19 cellular contexts compared by ENCODE assay signal in the genomic region with DNA sequence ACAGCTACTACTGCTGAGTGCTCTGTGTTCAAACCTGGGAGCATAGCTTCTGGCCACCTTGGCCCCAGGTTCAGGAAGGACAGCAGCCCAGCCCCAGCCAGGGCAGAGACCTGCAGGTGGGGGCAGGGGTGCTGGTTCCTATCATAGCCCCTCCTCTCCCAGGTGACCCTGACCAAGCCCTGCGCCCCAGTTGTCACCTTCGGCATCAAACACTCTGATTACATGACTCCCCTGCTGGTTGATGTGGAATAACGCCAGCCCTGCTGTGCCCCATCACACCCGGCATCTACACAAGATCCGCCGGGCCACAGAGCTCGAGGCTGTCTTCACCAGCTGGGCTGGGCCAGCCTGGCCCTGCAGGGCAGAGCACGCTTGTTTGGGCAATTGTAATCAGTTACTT. TPM values are rescaled to one million over a fixed set of nuclear protein-coding genes. Genes with fewer than 3 reads are reported as not detected.
DNase-seq lines count a peak whose midpoint lies in the region; ATAC-seq, FAIRE-seq and TF ChIP-seq lines count a peak whose summit lies in the region.
"Had no signal": no experiment of that assay in that cellular context is flagged by ENCODE, and none has a peak within 500 bp of the region (broad histone marks: within the 10 kb centered on the region; RNA-seq: fewer than 3 reads in every experiment).

No MANE protein-coding gene starts in this region.

- H3K4me3 ChIP-seq in right cardiac atrium (ENCODE audit: low read length) (no peak overlapping the region), left ventricle myocardium inferior (no peak overlapping the region), HepG2 (replicated peaks in 1 of 3; ENCODE audit: insufficient read depth in 1 of 3, low read depth in 2 of 3, low read length in 3 of 3) (no peak overlapping the region)
- H3K4me3 ChIP-seq: BLaER1 treated with 17β-estradiol and CSF1 and Interleukin-3, amounts not matched to agents 10 nM and 100 nM; HAP-1; heart left ventricle; tibial artery had no signal

- WGBS in right cardiac atrium: 78% methylated on average over 8 of the region's 8 CpGs
- 92% methylated on average over 6 of the region's 8 CpGs for WGBS in HepG2 (ENCODE audit: low lambda C conversion rate)

- H3K9me3 ChIP-seq in right cardiac atrium (ENCODE audit: control insufficient read depth, low read length) (no peaks in the 10 kb centered on the region), left ventricle myocardium inferior (replicated peaks) (no peaks in the 10 kb centered on the region), HepG2 (ENCODE audit: low read length) (no peaks in the 10 kb centered on the region)
- H3K9me3 ChIP-seq: BLaER1 treated with 17β-estradiol and CSF1 and Interleukin-3, amounts not matched to agents 10 nM and 100 nM; HAP-1; heart left ventricle; tibial artery had no signal

- no peak for TF ChIP-seq EP300 in HepG2 (IDR thresholded peaks at IDR 0.05; ENCODE audit: low read depth in 2 of 2, low read length in 2 of 2)
- no peak for TF ChIP-seq EP300 in HepG2 (CRISPR knock-in tag; IDR thresholded peaks at IDR 0.05; ENCODE audit: borderline replicate concordance)

- H4K20me1 ChIP-seq in HepG2 (ENCODE audit: insufficient read depth, low read length): no peaks in the 10 kb centered on the region

- H3K4me2 ChIP-seq in HepG2 (ENCODE audit: low read depth, low read length): no peak overlapping the region
- H3K4me2 ChIP-seq: BLaER1 treated with 17β-estradiol and CSF1 and Interleukin-3, amounts not matched to agents 10 nM and 100 nM had no signal

- TF ChIP-seq CTCF in left ventricle myocardium inferior (IDR thresholded peaks at IDR 0.05; ENCODE audit: borderline replicate concordance) (no peak), HepG2 (CRISPR knock-in tag; IDR thresholded peaks at IDR 0.05) (no peak), type B pancreatic cell (conservative IDR thresholded peaks at IDR 0.05) (no peak)

- POLR2A ChIA-PET in HepG2 (lab: Yijun Ruan, JAX): interaction anchor here (1.0 kb wide), 1 partner anchor 36 kb away, joined by 3 read pairs; no protein-coding TSS in a partner anchor

- intact Hi-C loops in right cardiac atrium (cut with DNase I): no loop called here
- intact Hi-C loops in left ventricle myocardium inferior (cut with micrococcal nuclease): no loop called here
- intact Hi-C loops in HepG2 (cut with micrococcal nuclease; ENCODE audit: unreplicated experiment): no loop called here

- CTCF ChIA-PET in activated CD8-positive, alpha-beta memory T cell treated with anti-CD3 and anti-CD28 coated beads, Interleukin-2, amount 10 ng/mL, durations not matched to agents 7 days and 5 days (lab: Charles Lee): no interaction called here
- CTCF ChIA-PET in HepG2 (lab: Yijun Ruan, JAX; ENCODE audit: low intra/inter-chr PET ratio, low total read pairs): no interaction called here

- no peaks in the 10 kb centered on the region for H3K9me3 Mint-ChIP-seq in activated CD8-positive, alpha-beta memory T cell treated with anti-CD3 and anti-CD28 coated beads, Interleukin-2, amount 10 ng/mL, durations not matched to agents 7 days and 5 days (ENCODE audit: low read depth)
- H3K9me3 Mint-ChIP-seq in type B pancreatic cell: no peaks in the 10 kb centered on the region
- H3K9me3 Mint-ChIP-seq: naive B cell had no signal

- no TSS peak for BruUV-seq in HepG2 (replicated peaks; lab: Mats Ljungman, UMichigan)

- no peaks in the 10 kb centered on the region for H3K4me1 ChIP-seq in right cardiac atrium (ENCODE audit: control insufficient read depth, insufficient read depth, low read length)
- peaks cover 18% of the 10 kb centered on the region for H3K4me1 ChIP-seq in left ventricle myocardium inferior
- peaks cover 8% of the 10 kb centered on the region; the same call in 1 of the 2 replicates for H3K4me1 ChIP-seq in HepG2 (ENCODE audit: insufficient read depth, low read length)
- H3K4me1 ChIP-seq: HAP-1 had no signal

- no peaks in the 10 kb centered on the region for H3K79me2 ChIP-seq in HepG2 (ENCODE audit: insufficient read depth, low read length)

- 0 out of 4 replicates have a peak, but pooled peaks of 1 of the 2 experiments have one; percentile 9 for TF ChIP-seq POLR2A in HepG2 (IDR thresholded peaks at IDR 0.05; ENCODE audit: insufficient read depth in 1 of 2, low read depth in 2 of 2, low read length in 2 of 2)

- in situ Hi-C loops in HepG2 (cut with HindIII; ENCODE audit: extremely low pct_ligation_motif_present, low pct_unique_long_range_greater_than_20kb): no loop called here

- H3K27ac ChIP-seq in right cardiac atrium (ENCODE audit: low read length) (no peak overlapping the region), left ventricle myocardium inferior (replicated peaks) (no peak overlapping the region), HepG2 (ENCODE audit: extremely low read length, insufficient read depth, low read length) (no peak overlapping the region)
- H3K27ac ChIP-seq: BLaER1 treated with 17β-estradiol and CSF1 and Interleukin-3, amounts not matched to agents 10 nM and 100 nM; heart left ventricle; tibial artery had no signal

- H3K9ac ChIP-seq in HepG2 (ENCODE audit: insufficient read depth, low read depth, low read length): no peak overlapping the region
- H3K9ac ChIP-seq: BLaER1 treated with 17β-estradiol and CSF1 and Interleukin-3, amounts not matched to agents 10 nM and 100 nM had no signal

- H3K4me3 Mint-ChIP-seq in activated CD8-positive, alpha-beta memory T cell treated with anti-CD3 and anti-CD28 coated beads, Interleukin-2, amount 10 ng/mL, durations not matched to agents 7 days and 5 days: no peak overlapping the region
- H3K4me3 Mint-ChIP-seq in type B pancreatic cell: no peak overlapping the region
- H3K4me3 Mint-ChIP-seq: naive B cell, T-helper 17 cell had no signal

- no peak overlapping the region for H2AFZ ChIP-seq in HepG2 (ENCODE audit: low read length)

- FAIRE-seq in HepG2 (lab: Jason Lieb, UNC): no peak

- no peaks in the 10 kb centered on the region for H3K27me3 ChIP-seq in right cardiac atrium (ENCODE audit: control insufficient read depth, insufficient read depth)
- no peaks in the 10 kb centered on the region for H3K27me3 ChIP-seq in left ventricle myocardium inferior (ENCODE audit: low read depth)
- H3K27me3 ChIP-seq in HepG2 (ENCODE audit: control insufficient read depth in 1 of 2, insufficient read depth in 2 of 2, low read length in 2 of 2): no peaks in the 10 kb centered on the region
- H3K27me3 ChIP-seq: BLaER1 treated with 17β-estradiol and CSF1 and Interleukin-3, amounts not matched to agents 10 nM and 100 nM; heart left ventricle; tibial artery had no signal

- H3K27me3 Mint-ChIP-seq in activated CD8-positive, alpha-beta memory T cell treated with anti-CD3 and anti-CD28 coated beads, Interleukin-2, amount 10 ng/mL, durations not matched to agents 7 days and 5 days: no peaks in the 10 kb centered on the region
- no peaks in the 10 kb centered on the region for H3K27me3 Mint-ChIP-seq in type B pancreatic cell
- H3K27me3 Mint-ChIP-seq: naive B cell, T-helper 17 cell had no signal

- no peak for TF ChIP-seq RAD21 in HepG2 (CRISPR knock-in tag; IDR thresholded peaks at IDR 0.05)

- peaks cover 27% of the 10 kb centered on the region for H3K4me1 Mint-ChIP-seq in activated CD8-positive, alpha-beta memory T cell treated with anti-CD3 and anti-CD28 coated beads, Interleukin-2, amount 10 ng/mL, durations not matched to agents 7 days and 5 days
- H3K4me1 Mint-ChIP-seq in type B pancreatic cell (ENCODE audit: unreplicated experiment): no peaks in the 10 kb centered on the region

- H3K36me3 ChIP-seq in left ventricle myocardium inferior (peaks cover 24% of the 10 kb centered on the region), HepG2 (replicated peaks in 1 of 2; ENCODE audit: control insufficient read depth in 1 of 2, insufficient read depth in 2 of 2, low read length in 2 of 2) (peaks cover 3 to 11% of the 10 kb centered on the region in 2 experiments; a peak in 3 of 5 replicates)

- peak in 2 of 3 donors; percentile 39 to 53 for DNase-seq in right cardiac atrium
- no peak for DNase-seq in left ventricle myocardium inferior
- peak; percentile 39 for DNase-seq in activated CD8-positive, alpha-beta memory T cell treated with anti-CD3 and anti-CD28 coated beads, Interleukin-2, amount 10 ng/mL, durations not matched to agents 7 days and 5 days
- no peak for DNase-seq in HepG2 (ENCODE audit: low spot score)
- DNase-seq in type B pancreatic cell (ENCODE audit: extremely low spot score, unreplicated experiment): peak; percentile 48
- no peak for DNase-seq in NCI-H2171 (lab: John Stamatoyannopoulos, UW)
- DNase-seq: DMS79, naive B cell, NCI-H1930, NCI-H69, T-helper 17 cell had no signal

- H3K27ac Mint-ChIP-seq in activated CD8-positive, alpha-beta memory T cell treated with anti-CD3 and anti-CD28 coated beads, Interleukin-2, amount 10 ng/mL, durations not matched to agents 7 days and 5 days: no peak overlapping the region
- no peak overlapping the region for H3K27ac Mint-ChIP-seq in type B pancreatic cell
- H3K27ac Mint-ChIP-seq: T-helper 17 cell had no signal

- ATAC-seq in right cardiac atrium (no peak), HepG2 (peak; percentile 19), HG02981 (IDR thresholded peaks at IDR 0.05; ENCODE audit: unreplicated experiment) (no peak), HG03039 (IDR thresholded peaks at IDR 0.05; ENCODE audit: unreplicated experiment) (no peak)
- ATAC-seq in activated CD8-positive, alpha-beta memory T cell treated with anti-CD3 and anti-CD28 coated beads, Interleukin-2, amount 10 ng/mL, durations not matched to agents 7 days and 5 days: no peak
- ATAC-seq: T-helper 17 cell had no signal

- H3K36me3 Mint-ChIP-seq in activated CD8-positive, alpha-beta memory T cell treated with anti-CD3 and anti-CD28 coated beads, Interleukin-2, amount 10 ng/mL, durations not matched to agents 7 days and 5 days: peaks cover 2% of the 10 kb centered on the region
- H3K36me3 Mint-ChIP-seq in type B pancreatic cell: peaks cover 5% of the 10 kb centered on the region

RNA-seq across cellular contexts. Expression of a gene that starts 6.9 kb away (rescaled TPM):
- total RNA-seq in right cardiac atrium: not detected
- not detected for polyA plus RNA-seq in right cardiac atrium
- total RNA-seq in left ventricle myocardium inferior: not detected
- not detected for total RNA-seq in activated CD8-positive, alpha-beta memory T cell treated with anti-CD3 and anti-CD28 coated beads, Interleukin-2, amount 10 ng/mL, durations not matched to agents 7 days and 5 days
- total RNA-seq in HepG2 (2016; rRNA removed; fragmentation: Illumina TruSeq; extraction: Trizol): not detected in 2 replicates
- total RNA-seq in HepG2 (2016; cell fraction: cytosol; rRNA removed; fragmentation: Illumina TruSeq; extraction: Trizol; ENCODE audit: low read depth): not detected in 2 replicates
- not detected in 2 replicates for total RNA-seq in HepG2 (2016; cell fraction: insoluble cytoplasmic fraction; rRNA removed; fragmentation: Illumina TruSeq; extraction: Trizol)
- total RNA-seq in HepG2 (2016; cell fraction: membrane; rRNA removed; fragmentation: Illumina TruSeq; extraction: Trizol): not detected in 2 replicates
- total RNA-seq in HepG2 (2016; cell fraction: nucleus; rRNA removed; fragmentation: Illumina TruSeq; extraction: Trizol): not detected in 2 replicates
- not detected in 2 replicates for polyA plus RNA-seq in HepG2 (2011; rRNA removed)
- not detected in 2 replicates for polyA plus RNA-seq in HepG2 (2011; cell fraction: cytosol; rRNA removed)
- polyA plus RNA-seq in HepG2 (2011; cell fraction: nucleus; rRNA removed): not detected in 2 replicates
- not detected in 2 replicates for polyA plus RNA-seq in HepG2 (2012)
- not detected in 2 replicates for polyA plus RNA-seq in HepG2 (2016; cell fraction: cytosol; fragmentation: Illumina TruSeq; extraction: Trizol; ENCODE audit: low read depth)
- polyA plus RNA-seq in HepG2 (2016; cell fraction: insoluble cytoplasmic fraction; fragmentation: Illumina TruSeq; extraction: Trizol; ENCODE audit: low read depth): not detected in 2 replicates
- polyA plus RNA-seq in HepG2 (2016; cell fraction: membrane; fragmentation: Illumina TruSeq; extraction: Trizol; ENCODE audit: low read depth): not detected in 2 replicates
- polyA plus RNA-seq in HepG2 (2016; cell fraction: nucleus; fragmentation: Illumina TruSeq; extraction: Trizol; ENCODE audit: insufficient read depth, low read depth): not detected in 2 replicates
- polyA minus RNA-seq in HepG2 (2011; rRNA and poly(A)+ RNA removed; ENCODE audit: low replicate concordance): not detected in 2 replicates
- polyA minus RNA-seq in HepG2 (2011; cell fraction: cytosol; rRNA and poly(A)+ RNA removed): not detected in 2 replicates
- not detected in 2 replicates for polyA minus RNA-seq in HepG2 (2011; cell fraction: nucleus; rRNA and poly(A)+ RNA removed)
- not detected in 2 replicates for total RNA-seq in type B pancreatic cell (ENCODE audit: low replicate concordance)
- total RNA-seq: heart left ventricle, LHCN-M2, T-helper 17 cell had no signal
- polyA plus RNA-seq: esophagus, heart left ventricle had no signal

RNA-seq across cellular contexts. Expression of a gene that starts 7.4 kb away (rescaled TPM):
- total RNA-seq in right cardiac atrium (10 to 100 TPM; 27.1 to 39.9 (median 35.5) TPM), left ventricle myocardium inferior (24.0 TPM), HepG2 (2016; rRNA removed; fragmentation: Illumina TruSeq; extraction: Trizol) (26.2 and 27.3 TPM in 2 replicates), type B pancreatic cell (ENCODE audit: low replicate concordance) (48.4 and 59.5 TPM in 2 replicates)
- polyA plus RNA-seq in right cardiac atrium (20.9 TPM), HepG2 (2011; rRNA removed) (59.6 and 62.3 TPM in 2 replicates)
- total RNA-seq in activated CD8-positive, alpha-beta memory T cell treated with anti-CD3 and anti-CD28 coated beads, Interleukin-2, amount 10 ng/mL, durations not matched to agents 7 days and 5 days: 10 to 100 TPM; 28.8 to 31.7 TPM
- total RNA-seq in HepG2 (2016; cell fraction: cytosol; rRNA removed; fragmentation: Illumina TruSeq; extraction: Trizol; ENCODE audit: low read depth): 12.4 and 15.5 TPM in 2 replicates
- total RNA-seq in HepG2 (2016; cell fraction: insoluble cytoplasmic fraction; rRNA removed; fragmentation: Illumina TruSeq; extraction: Trizol): 25.7 and 25.9 TPM in 2 replicates
- total RNA-seq in HepG2 (2016; cell fraction: membrane; rRNA removed; fragmentation: Illumina TruSeq; extraction: Trizol): 28.2 and 33.2 TPM in 2 replicates
- 21.6 and 23.3 TPM in 2 replicates for total RNA-seq in HepG2 (2016; cell fraction: nucleus; rRNA removed; fragmentation: Illumina TruSeq; extraction: Trizol)
- 56.2 and 64.1 TPM in 2 replicates for polyA plus RNA-seq in HepG2 (2011; cell fraction: cytosol; rRNA removed)
- 79.4 and 81.9 TPM in 2 replicates for polyA plus RNA-seq in HepG2 (2011; cell fraction: nucleus; rRNA removed)
- 26.9 and 27.4 TPM in 2 replicates for polyA plus RNA-seq in HepG2 (2012)
- polyA plus RNA-seq in HepG2 (2016; cell fraction: cytosol; fragmentation: Illumina TruSeq; extraction: Trizol; ENCODE audit: low read depth): 14.0 and 16.4 TPM in 2 replicates
- polyA plus RNA-seq in HepG2 (2016; cell fraction: insoluble cytoplasmic fraction; fragmentation: Illumina TruSeq; extraction: Trizol; ENCODE audit: low read depth): 36.2 and 45.0 TPM in 2 replicates
- polyA plus RNA-seq in HepG2 (2016; cell fraction: membrane; fragmentation: Illumina TruSeq; extraction: Trizol; ENCODE audit: low read depth): 37.8 and 37.9 TPM in 2 replicates
- polyA plus RNA-seq in HepG2 (2016; cell fraction: nucleus; fragmentation: Illumina TruSeq; extraction: Trizol; ENCODE audit: insufficient read depth, low read depth): 43.9 and 46.1 TPM in 2 replicates
- polyA minus RNA-seq in HepG2 (2011; rRNA and poly(A)+ RNA removed; ENCODE audit: low replicate concordance): 46.5 and 151 TPM in 2 replicates
- 19.7 and 22.1 TPM in 2 replicates for polyA minus RNA-seq in HepG2 (2011; cell fraction: cytosol; rRNA and poly(A)+ RNA removed)
- 61.4 and 63.9 TPM in 2 replicates for polyA minus RNA-seq in HepG2 (2011; cell fraction: nucleus; rRNA and poly(A)+ RNA removed)

RNA-seq across cellular contexts. Expression of a gene that starts 7.7 kb away (rescaled TPM):
- total RNA-seq in right cardiac atrium (10 to 100 TPM; 52.4 to 80.6 (median 58.5) TPM), left ventricle myocardium inferior (46.1 TPM), HepG2 (2016; rRNA removed; fragmentation: Illumina TruSeq; extraction: Trizol) (62.1 and 65.0 TPM in 2 replicates), type B pancreatic cell (ENCODE audit: low replicate concordance) (106 and 114 TPM in 2 replicates)
- polyA plus RNA-seq in right cardiac atrium (42.4 TPM), HepG2 (2011; rRNA removed) (63.8 and 84.3 TPM in 2 replicates)
- total RNA-seq in activated CD8-positive, alpha-beta memory T cell treated with anti-CD3 and anti-CD28 coated beads, Interleukin-2, amount 10 ng/mL, durations not matched to agents 7 days and 5 days: 100 to 1,000 TPM; 110 to 113 TPM
- total RNA-seq in HepG2 (2016; cell fraction: cytosol; rRNA removed; fragmentation: Illumina TruSeq; extraction: Trizol; ENCODE audit: low read depth): 21.7 and 29.0 TPM in 2 replicates
- total RNA-seq in HepG2 (2016; cell fraction: insoluble cytoplasmic fraction; rRNA removed; fragmentation: Illumina TruSeq; extraction: Trizol): 55.5 and 60.4 TPM in 2 replicates
- 36.9 and 43.2 TPM in 2 replicates for total RNA-seq in HepG2 (2016; cell fraction: membrane; rRNA removed; fragmentation: Illumina TruSeq; extraction: Trizol)
- 37.1 and 38.2 TPM in 2 replicates for total RNA-seq in HepG2 (2016; cell fraction: nucleus; rRNA removed; fragmentation: Illumina TruSeq; extraction: Trizol)
- 47.5 and 48.4 TPM in 2 replicates for polyA plus RNA-seq in HepG2 (2011; cell fraction: cytosol; rRNA removed)
- 143 and 165 TPM in 2 replicates for polyA plus RNA-seq in HepG2 (2011; cell fraction: nucleus; rRNA removed)
- 24.6 and 31.6 TPM in 2 replicates for polyA plus RNA-seq in HepG2 (2012)
- polyA plus RNA-seq in HepG2 (2016; cell fraction: cytosol; fragmentation: Illumina TruSeq; extraction: Trizol; ENCODE audit: low read depth): 10.5 and 10.6 TPM in 2 replicates
- polyA plus RNA-seq in HepG2 (2016; cell fraction: insoluble cytoplasmic fraction; fragmentation: Illumina TruSeq; extraction: Trizol; ENCODE audit: low read depth): 53.7 and 58.5 TPM in 2 replicates
- 26.8 and 29.3 TPM in 2 replicates for polyA plus RNA-seq in HepG2 (2016; cell fraction: membrane; fragmentation: Illumina TruSeq; extraction: Trizol; ENCODE audit: low read depth)
- polyA plus RNA-seq in HepG2 (2016; cell fraction: nucleus; fragmentation: Illumina TruSeq; extraction: Trizol; ENCODE audit: insufficient read depth, low read depth): 68.0 and 76.5 TPM in 2 replicates
- polyA minus RNA-seq in HepG2 (2011; rRNA and poly(A)+ RNA removed; ENCODE audit: low replicate concordance): 155 and 191 TPM in 2 replicates
- 24.9 and 36.3 TPM in 2 replicates for polyA minus RNA-seq in HepG2 (2011; cell fraction: cytosol; rRNA and poly(A)+ RNA removed)
- 47.4 and 55.1 TPM in 2 replicates for polyA minus RNA-seq in HepG2 (2011; cell fraction: nucleus; rRNA and poly(A)+ RNA removed)

RNA-seq across cellular contexts. Expression of a gene that starts 36.4 kb away (rescaled TPM):
- total RNA-seq in right cardiac atrium (10 to 100 TPM; 18.5 to 32.5 (median 27.1) TPM), left ventricle myocardium inferior (36.4 TPM), HepG2 (2016; rRNA removed; fragmentation: Illumina TruSeq; extraction: Trizol) (12.9 and 15.1 TPM in 2 replicates), type B pancreatic cell (ENCODE audit: low replicate concordance) (18.8 and 33.7 TPM in 2 replicates)
- polyA plus RNA-seq in right cardiac atrium (23.9 TPM), HepG2 (2011; rRNA removed) (18.2 and 19.0 TPM in 2 replicates)
- 10 to 100 TPM; 12.8 to 15.9 TPM for total RNA-seq in activated CD8-positive, alpha-beta memory T cell treated with anti-CD3 and anti-CD28 coated beads, Interleukin-2, amount 10 ng/mL, durations not matched to agents 7 days and 5 days
- total RNA-seq in HepG2 (2016; cell fraction: cytosol; rRNA removed; fragmentation: Illumina TruSeq; extraction: Trizol; ENCODE audit: low read depth): 4.3 and 4.7 TPM in 2 replicates
- 12.6 and 15.2 TPM in 2 replicates for total RNA-seq in HepG2 (2016; cell fraction: insoluble cytoplasmic fraction; rRNA removed; fragmentation: Illumina TruSeq; extraction: Trizol)
- total RNA-seq in HepG2 (2016; cell fraction: membrane; rRNA removed; fragmentation: Illumina TruSeq; extraction: Trizol): 7.0 and 8.3 TPM in 2 replicates
- 11.1 and 12.1 TPM in 2 replicates for total RNA-seq in HepG2 (2016; cell fraction: nucleus; rRNA removed; fragmentation: Illumina TruSeq; extraction: Trizol)
- polyA plus RNA-seq in HepG2 (2011; cell fraction: cytosol; rRNA removed): 16.5 and 17.1 TPM in 2 replicates
- 39.8 and 57.2 TPM in 2 replicates for polyA plus RNA-seq in HepG2 (2011; cell fraction: nucleus; rRNA removed)
- polyA plus RNA-seq in HepG2 (2012): 16.8 and 22.4 TPM in 2 replicates
- 3.1 TPM in 2 replicates for polyA plus RNA-seq in HepG2 (2016; cell fraction: cytosol; fragmentation: Illumina TruSeq; extraction: Trizol; ENCODE audit: low read depth)
- polyA plus RNA-seq in HepG2 (2016; cell fraction: insoluble cytoplasmic fraction; fragmentation: Illumina TruSeq; extraction: Trizol; ENCODE audit: low read depth): 15.2 and 18.2 TPM in 2 replicates
- polyA plus RNA-seq in HepG2 (2016; cell fraction: membrane; fragmentation: Illumina TruSeq; extraction: Trizol; ENCODE audit: low read depth): 6.2 and 6.5 TPM in 2 replicates
- 43.9 and 44.8 TPM in 2 replicates for polyA plus RNA-seq in HepG2 (2016; cell fraction: nucleus; fragmentation: Illumina TruSeq; extraction: Trizol; ENCODE audit: insufficient read depth, low read depth)
- 12.3 and 25.8 TPM in 2 replicates for polyA minus RNA-seq in HepG2 (2011; rRNA and poly(A)+ RNA removed; ENCODE audit: low replicate concordance)
- 6.1 and 7.0 TPM in 2 replicates for polyA minus RNA-seq in HepG2 (2011; cell fraction: cytosol; rRNA and poly(A)+ RNA removed)
- polyA minus RNA-seq in HepG2 (2011; cell fraction: nucleus; rRNA and poly(A)+ RNA removed): 15.4 and 20.0 TPM in 2 replicates

RNA-seq across cellular contexts. Expression of a gene that starts 37.0 kb away (rescaled TPM):
- total RNA-seq in right cardiac atrium (10 to 100 TPM; 76.8 to 92.9 (median 85.9) TPM), left ventricle myocardium inferior (94.1 TPM), HepG2 (2016; rRNA removed; fragmentation: Illumina TruSeq; extraction: Trizol) (117 and 172 TPM in 2 replicates), type B pancreatic cell (ENCODE audit: low replicate concordance) (112 and 115 TPM in 2 replicates)
- polyA plus RNA-seq in right cardiac atrium (106 TPM), HepG2 (2011; rRNA removed) (78.5 and 83.0 TPM in 2 replicates)
- total RNA-seq in activated CD8-positive, alpha-beta memory T cell treated with anti-CD3 and anti-CD28 coated beads, Interleukin-2, amount 10 ng/mL, durations not matched to agents 7 days and 5 days: 100 to 1,000 TPM; 166 to 199 TPM
- total RNA-seq in HepG2 (2016; cell fraction: cytosol; rRNA removed; fragmentation: Illumina TruSeq; extraction: Trizol; ENCODE audit: low read depth): 23.5 and 27.8 TPM in 2 replicates
- 119 and 174 TPM in 2 replicates for total RNA-seq in HepG2 (2016; cell fraction: insoluble cytoplasmic fraction; rRNA removed; fragmentation: Illumina TruSeq; extraction: Trizol)
- total RNA-seq in HepG2 (2016; cell fraction: membrane; rRNA removed; fragmentation: Illumina TruSeq; extraction: Trizol): 34.7 and 39.6 TPM in 2 replicates
- 57.8 and 58.4 TPM in 2 replicates for total RNA-seq in HepG2 (2016; cell fraction: nucleus; rRNA removed; fragmentation: Illumina TruSeq; extraction: Trizol)
- polyA plus RNA-seq in HepG2 (2011; cell fraction: cytosol; rRNA removed): 85.7 and 91.7 TPM in 2 replicates
- 55.6 and 67.0 TPM in 2 replicates for polyA plus RNA-seq in HepG2 (2011; cell fraction: nucleus; rRNA removed)
- polyA plus RNA-seq in HepG2 (2012): 61.4 and 66.9 TPM in 2 replicates
- polyA plus RNA-seq in HepG2 (2016; cell fraction: cytosol; fragmentation: Illumina TruSeq; extraction: Trizol; ENCODE audit: low read depth): 17.8 and 18.9 TPM in 2 replicates
- 134 and 147 TPM in 2 replicates for polyA plus RNA-seq in HepG2 (2016; cell fraction: insoluble cytoplasmic fraction; fragmentation: Illumina TruSeq; extraction: Trizol; ENCODE audit: low read depth)
- 24.1 and 26.8 TPM in 2 replicates for polyA plus RNA-seq in HepG2 (2016; cell fraction: membrane; fragmentation: Illumina TruSeq; extraction: Trizol; ENCODE audit: low read depth)
- polyA plus RNA-seq in HepG2 (2016; cell fraction: nucleus; fragmentation: Illumina TruSeq; extraction: Trizol; ENCODE audit: insufficient read depth, low read depth): 102 and 107 TPM in 2 replicates
- polyA minus RNA-seq in HepG2 (2011; rRNA and poly(A)+ RNA removed; ENCODE audit: low replicate concordance): 52.2 and 63.9 TPM in 2 replicates
- polyA minus RNA-seq in HepG2 (2011; cell fraction: cytosol; rRNA and poly(A)+ RNA removed): 23.7 and 24.1 TPM in 2 replicates
- polyA minus RNA-seq in HepG2 (2011; cell fraction: nucleus; rRNA and poly(A)+ RNA removed): 29.9 and 34.1 TPM in 2 replicates

Comparison
In these comparisons a context has a peak if more than half of its experiments do, and no peak if none do; other contexts are left out.
1. DNase-seq: peak in right cardiac atrium (2 of 3), activated CD8-positive, alpha-beta memory T cell treated with anti-CD3 and anti-CD28 coated beads, Interleukin-2, amount 10 ng/mL, durations not matched to agents 7 days and 5 days (single experiment) and type B pancreatic cell (single experiment); none in left ventricle myocardium inferior (single experiment), HepG2 (single experiment) and NCI-H2171 (single experiment).